Comparison of ENCODE assay signal across 18 cellular contexts in genomic region chr2:182554950-182555349, GRCh38.
DNase-seq lines count a peak whose midpoint lies in the region; ATAC-seq and TF ChIP-seq lines count a peak whose summit lies in the region.
"Had no signal": no experiment of that assay in that cellular context is flagged by ENCODE, and none has a peak within 500 bp of the region (broad histone marks: within the 10 kb centered on the region; RNA-seq: fewer than 3 reads in every experiment).

No MANE protein-coding gene starts in this region.

- CTCF ChIA-PET in WTC11 (lab: Charles Lee), result no interaction called here

- no peak for TF ChIP-seq CTCF in WTC11 (IDR thresholded peaks at IDR 0.05)

- H3K4me3 Mint-ChIP-seq in WTC11, result no peak overlapping the region
- H3K4me3 Mint-ChIP-seq: HFFc6; T-helper 2 cell treated with Interferon-gamma antibody and Interleukin-4, amounts not matched to agents 5 μg/mL and 100 μg/mL, for 36 hours had no signal

- H3K27me3 Mint-ChIP-seq in WTC11 (ENCODE audit: low read depth), result no peaks in the 10 kb centered on the region

- intact Hi-C loops in left ventricle myocardium superior (cut with micrococcal nuclease), result no loop called here

- no peaks in the 10 kb centered on the region for H3K4me1 Mint-ChIP-seq in WTC11

- no peaks in the 10 kb centered on the region for H3K36me3 Mint-ChIP-seq in WTC11

- peak; percentile 36 for DNase-seq in NCI-H446 treated with DMSO at 0.1 percent for 48 hours (lab: John Stamatoyannopoulos, UW)
- no peak for DNase-seq in NCI-H446 (lab: John Stamatoyannopoulos, UW)
- peak; percentile 15 for DNase-seq in NCI-H1105 (lab: John Stamatoyannopoulos, UW)
- peak; percentile 58 for DNase-seq in NCI-H69 (lab: John Stamatoyannopoulos, UW)
- DNase-seq in cerebellum (ENCODE audit: low spot score), result peak; percentile 38
- no peak for DNase-seq in WTC11 (ENCODE audit: low spot score)
- no peak for DNase-seq in left ventricle myocardium superior
- DNase-seq: DMS79, GM23248, HFFc6, Kasumi-1, NCI-H1694, NCI-H2171 treated with DMSO at 0.1 percent for 48 hours, NCI-H82, SIG-M5, SW 1271 had no signal

- peaks cover 7% of the 10 kb centered on the region for H3K9me3 Mint-ChIP-seq in WTC11
- H3K9me3 Mint-ChIP-seq: T-helper 2 cell treated with Interferon-gamma antibody and Interleukin-4, amounts not matched to agents 5 μg/mL and 100 μg/mL, for 36 hours had no signal

- POLR2A ChIA-PET in WTC11 (lab: Charles Lee), result no interaction called here

- H3K27ac Mint-ChIP-seq in WTC11, result no peak overlapping the region
- H3K27ac Mint-ChIP-seq: HFFc6; T-helper 2 cell treated with Interferon-gamma antibody and Interleukin-4, amounts not matched to agents 5 μg/mL and 100 μg/mL, for 36 hours had no signal

- ATAC-seq in HG03108 (IDR thresholded peaks at IDR 0.05; ENCODE audit: unreplicated experiment), result no peak
- no peak for ATAC-seq in WTC11
- no peak for ATAC-seq in left ventricle myocardium superior

TF ChIP-seq in WTC11, 78 proteins besides CTCF, POLR2A, EP300 and RAD21:
- TF ChIP-seq EMX1 (CRISPR knock-in tag; IDR thresholded peaks at IDR 0.05) (no peak), GTF2I (CRISPR knock-in tag; conservative IDR thresholded peaks at IDR 0.05) (no peak), NFYB (CRISPR knock-in tag; conservative IDR thresholded peaks at IDR 0.05; ENCODE audit: low read depth) (no peak), NR2C2 (CRISPR knock-in tag; IDR thresholded peaks at IDR 0.05) (no peak), ZNF512 (CRISPR knock-in tag; IDR thresholded peaks at IDR 0.05; ENCODE audit: borderline replicate concordance) (no peak), ATF3 (CRISPR knock-in tag; conservative IDR thresholded peaks at IDR 0.05) (no peak), IRF1 (CRISPR knock-in tag; IDR thresholded peaks at IDR 0.05) (no peak), ARID4B (CRISPR knock-in tag; IDR thresholded peaks at IDR 0.05; ENCODE audit: borderline replicate concordance) (no peak), SP1 (CRISPR knock-in tag; conservative IDR thresholded peaks at IDR 0.05) (no peak), GRHL2 (CRISPR knock-in tag; IDR thresholded peaks at IDR 0.05; ENCODE audit: insufficient replicate concordance, severe bottlenecking) (no peak), NFATC4 (CRISPR knock-in tag; IDR thresholded peaks at IDR 0.05) (no peak), ESRRA (CRISPR knock-in tag; IDR thresholded peaks at IDR 0.05; ENCODE audit: borderline replicate concordance) (no peak)

Comparison
In these comparisons a context has a peak if more than half of its experiments do, and no peak if none do; other contexts are left out.
1. DNase-seq: peak in NCI-H446 treated with DMSO at 0.1 percent for 48 hours (single experiment), NCI-H1105 (single experiment), NCI-H69 (single experiment) and cerebellum (single experiment); none in NCI-H446 (0 of 2), WTC11 (single experiment) and left ventricle myocardium superior (single experiment).